Comparison of ENCODE assay signal across 8 cellular contexts in the genomic region with DNA sequence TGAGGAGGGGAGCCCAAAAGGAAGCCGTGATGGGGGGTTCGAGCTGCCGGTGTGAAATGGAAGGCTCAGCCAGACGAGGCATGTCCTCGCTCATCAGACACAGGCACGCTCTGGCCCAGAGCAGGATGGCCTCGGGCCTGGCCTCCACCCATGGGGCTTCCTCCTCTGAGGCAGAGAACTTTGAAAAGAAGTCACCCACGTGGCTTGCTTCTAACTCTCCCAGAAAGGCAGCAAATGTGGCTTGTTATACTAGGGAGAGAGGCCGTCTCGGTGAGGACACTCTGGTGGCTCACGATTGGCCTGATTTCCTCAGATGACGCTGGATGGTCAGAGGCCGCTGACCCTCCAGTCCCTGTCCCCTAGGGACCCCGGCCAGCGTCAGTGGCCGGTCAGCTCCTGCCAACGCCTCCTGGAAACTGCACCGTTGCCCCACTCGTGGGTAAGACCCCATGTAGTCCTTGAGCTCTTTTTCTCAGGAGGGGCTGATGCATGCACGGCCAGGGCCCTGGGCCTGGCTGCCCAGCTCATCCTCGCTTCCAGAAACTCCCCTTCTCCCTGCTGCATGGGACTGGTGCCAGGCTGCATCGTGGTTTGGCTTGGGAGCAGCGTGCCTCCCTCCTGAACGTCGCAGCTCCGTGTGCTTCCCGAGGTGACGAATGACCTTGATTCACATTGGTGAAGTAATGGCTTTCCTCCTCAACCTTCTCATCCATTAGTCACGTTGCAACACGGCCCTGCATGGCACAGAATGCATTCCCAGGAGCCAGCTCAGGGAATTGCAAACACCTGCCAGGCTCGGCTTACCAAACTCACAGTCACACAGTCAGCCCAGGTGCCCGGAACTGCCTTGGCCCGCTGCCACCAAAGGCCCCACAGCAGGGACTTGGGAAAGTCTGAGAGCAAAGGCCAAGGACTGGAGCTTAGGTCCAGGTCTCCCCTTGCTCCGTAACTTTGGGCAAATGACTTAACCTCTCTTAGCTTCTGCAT. TPM values are rescaled to one million over a fixed set of nuclear protein-coding genes. Genes with fewer than 3 reads are reported as not detected.
DNase-seq lines count a peak whose midpoint lies in the region; ATAC-seq and TF ChIP-seq lines count a peak whose summit lies in the region.

No MANE protein-coding gene starts in this region.

- H2AFZ ChIP-seq in HCT116 (ENCODE audit: low read depth, low read length, poor library complexity, severe bottlenecking) (no peak overlapping the region), H9 (ENCODE audit: low read length) (no peak overlapping the region)

- WGBS in H9 (ENCODE audit: extremely low coverage, insufficient read length, low lambda C conversion rate), result no CpG with 5 or more reads among the region's 34 CpGs

- no peak overlapping the region for H2BK15ac ChIP-seq in H9 (ENCODE audit: low read depth, low read length)

- no peak overlapping the region for H3T11ph ChIP-seq in H9 (ENCODE audit: low read length)

- H2BK20ac ChIP-seq in H9 (ENCODE audit: low read depth, low read length, poor library complexity, severe bottlenecking), result no peak overlapping the region

- H3K27me3 ChIP-seq in HCT116 (ENCODE audit: insufficient read depth, low read length), result peaks cover 17% of the 10 kb centered on the region; the same call in 1 of the 2 replicates
- H3K27me3 ChIP-seq in Peyer's patch, result no peaks in the 10 kb centered on the region
- no peaks in the 10 kb centered on the region for H3K27me3 ChIP-seq in foreskin keratinocyte
- no peaks in the 10 kb centered on the region for H3K27me3 ChIP-seq in skeletal muscle tissue (ENCODE audit: control insufficient read depth in 3 of 3, insufficient read depth in 3 of 3, low read length in 3 of 3)
- no peaks in the 10 kb centered on the region for H3K27me3 ChIP-seq in H9 (ENCODE audit: insufficient read depth, low read length)

- H3K23me2 ChIP-seq in H9 (ENCODE audit: insufficient read length, low read depth, low read length, poor library complexity, severe bottlenecking), result no peaks in the 10 kb centered on the region

- no peak overlapping the region for H4K91ac ChIP-seq in H9 (ENCODE audit: insufficient read length, low read depth, low read length)

- H3K27ac ChIP-seq in HCT116 (ENCODE audit: low read depth, low read length) (no peak overlapping the region), Peyer's patch (peak overlapping the region in 3 of 4 donors; percentile 74 to 95 (median 87)), foreskin keratinocyte (peak overlapping the region; percentile 98), skeletal muscle tissue (ENCODE audit: low read depth, low read length) (peak overlapping the region; percentile 79), H9 (ENCODE audit: insufficient read length, low read depth, low read length) (no peak overlapping the region)

- intact Hi-C loops in HCT116 (cut with micrococcal nuclease), result loop anchor here (5.0 to 10.0 kb wide), 2 partner anchors 53 to 195 kb away; no protein-coding TSS in a partner anchor

- H3K4me3 Mint-ChIP-seq in stimulated activated effector memory CD8-positive, alpha-beta T cell treated with anti-CD3 and anti-CD28 coated beads, Interleukin-12 subunit alpha, Interleukin-12 subunit beta, amount 100 ng/mL, for 72 hours, result no peak overlapping the region
- no peak overlapping the region for H3K4me3 Mint-ChIP-seq in H9

- H4K20me1 ChIP-seq in HCT116 (ENCODE audit: insufficient read depth) (no peaks in the 10 kb centered on the region), H9 (ENCODE audit: control insufficient read depth, insufficient read depth, insufficient read length) (no peaks in the 10 kb centered on the region)

- H3K27ac Mint-ChIP-seq in stimulated activated effector memory CD8-positive, alpha-beta T cell treated with anti-CD3 and anti-CD28 coated beads, Interleukin-12 subunit alpha, Interleukin-12 subunit beta, amount 100 ng/mL, for 72 hours, result no peak overlapping the region
- peak overlapping the region in 1 of 3 experiments; percentile 72; a peak in 1 of 7 replicates for H3K27ac Mint-ChIP-seq in H9

- no peak overlapping the region; the same call in 1 of the 2 replicates for H3K14ac ChIP-seq in H9 (ENCODE audit: insufficient read depth, low read length)

- H3K79me1 ChIP-seq in H9 (ENCODE audit: insufficient read depth, low read depth, low read length, poor library complexity, severe bottlenecking), result no peaks in the 10 kb centered on the region

- H3K36me3 Mint-ChIP-seq in stimulated activated effector memory CD8-positive, alpha-beta T cell treated with anti-CD3 and anti-CD28 coated beads, Interleukin-12 subunit alpha, Interleukin-12 subunit beta, amount 100 ng/mL, for 72 hours, result peaks cover 5% of the 10 kb centered on the region
- no peaks in the 10 kb centered on the region for H3K36me3 Mint-ChIP-seq in H9 (ENCODE audit: insufficient read depth in 1 of 3, low read depth in 3 of 3)

- H3K27me3 Mint-ChIP-seq in H9 (ENCODE audit: low read depth), result no peaks in the 10 kb centered on the region

- no peak overlapping the region for H2BK120ac ChIP-seq in H9 (ENCODE audit: low read depth, low read length, poor library complexity, severe bottlenecking)

- ATAC-seq in HCT116 (no peak), foreskin keratinocyte (peak; percentile 47), GM18867 (IDR thresholded peaks at IDR 0.05; ENCODE audit: unreplicated experiment) (no peak)
- no peak for ATAC-seq in stimulated activated effector memory CD8-positive, alpha-beta T cell treated with anti-CD3 and anti-CD28 coated beads, Interleukin-12 subunit alpha, Interleukin-12 subunit beta, amount 100 ng/mL, for 72 hours

- no peak overlapping the region for H3K4me3 ChIP-seq in HCT116 (replicated peaks in 1 of 2; ENCODE audit: low read depth in 1 of 2, low read length in 2 of 2)
- peak overlapping the region in 1 of 4 donors; percentile 12 for H3K4me3 ChIP-seq in Peyer's patch
- peak overlapping the region in 1 of 3 donors; percentile 1 for H3K4me3 ChIP-seq in skeletal muscle tissue (ENCODE audit: low read length in 3 of 3)

- no peak overlapping the region for H2BK12ac ChIP-seq in H9 (ENCODE audit: insufficient read length, low read depth, low read length)

- TF ChIP-seq CTCF in HCT116 (IDR thresholded peaks at IDR 0.05 in 2 of 3, conservative IDR thresholded peaks at IDR 0.05 in 1 of 3; ENCODE audit: borderline replicate concordance in 1 of 3, insufficient read depth in 1 of 3, low read depth in 2 of 3, low read length in 2 of 3) (no peak), Peyer's patch (IDR thresholded peaks at IDR 0.05) (peak in 1 of 6 experiments; percentile 4), foreskin keratinocyte (conservative IDR thresholded peaks at IDR 0.05) (no peak), H9 (conservative IDR thresholded peaks at IDR 0.05) (no peak)

- H3K9me3 ChIP-seq in HCT116 (ENCODE audit: control insufficient read depth in 1 of 2, insufficient read depth in 1 of 2, low read depth in 1 of 2, low read length in 2 of 2) (no peaks in the 10 kb centered on the region), Peyer's patch (no peaks in the 10 kb centered on the region), skeletal muscle tissue (ENCODE audit: control insufficient read depth in 3 of 3, low read length in 3 of 3) (no peaks in the 10 kb centered on the region), H9 (ENCODE audit: control insufficient read depth, low read depth, low read length) (no peaks in the 10 kb centered on the region)

- no peak overlapping the region for H3K4ac ChIP-seq in H9 (ENCODE audit: low read depth, low read length)

- H3K23ac ChIP-seq in H9 (ENCODE audit: insufficient read length, low read depth, low read length), result no peak overlapping the region

- TF ChIP-seq POLR2A in HCT116 (IDR thresholded peaks at IDR 0.05; ENCODE audit: borderline replicate concordance, extremely low read depth, insufficient read depth, insufficient read length) (no peak), Peyer's patch (IDR thresholded peaks at IDR 0.05) (peak in 1 of 2 donors; percentile 27)

- no peak overlapping the region for H4K5ac ChIP-seq in H9 (ENCODE audit: insufficient read length, low read depth, low read length)

- no peak overlapping the region for H2AK5ac ChIP-seq in H9 (ENCODE audit: insufficient read length, low read length)

- H3K79me2 ChIP-seq in HCT116 (ENCODE audit: insufficient read depth, low read length) (no peaks in the 10 kb centered on the region), H9 (ENCODE audit: insufficient read depth, low read length) (no peaks in the 10 kb centered on the region)

- no peak overlapping the region for H2BK5ac ChIP-seq in H9 (ENCODE audit: insufficient read length, low read length)

- POLR2A ChIA-PET in HCT116 (lab: Charles Lee), result no interaction called here

- H3K4me1 ChIP-seq in HCT116 (ENCODE audit: control insufficient read depth in 1 of 2, insufficient read depth in 2 of 2, low read length in 2 of 2) (peaks cover 27 to 58% of the 10 kb centered on the region in 2 experiments), Peyer's patch (peaks cover 8 to 51% (median 23%) of the 10 kb centered on the region in 4 donors), foreskin keratinocyte (peaks cover 46% of the 10 kb centered on the region), skeletal muscle tissue (ENCODE audit: control insufficient read depth in 3 of 3, insufficient read depth in 3 of 3, low read length in 3 of 3) (peaks cover 49 to 58% (median 58%) of the 10 kb centered on the region in 3 donors), H9 (ENCODE audit: insufficient read depth, low read length) (no peaks in the 10 kb centered on the region)

- H3K36me3 ChIP-seq in HCT116 (ENCODE audit: control insufficient read depth in 1 of 2, insufficient read depth in 2 of 2, low read length in 2 of 2) (no peaks in the 10 kb centered on the region), Peyer's patch (no peaks in the 10 kb centered on the region), skeletal muscle tissue (ENCODE audit: control insufficient read depth in 3 of 3, insufficient read depth in 3 of 3, low read length in 3 of 3) (no peaks in the 10 kb centered on the region)

- H3K18ac ChIP-seq in H9 (ENCODE audit: insufficient read length, low read depth, low read length), result no peak overlapping the region

- BruUV-seq in HCT116 (replicated peaks; lab: Mats Ljungman, UMichigan), result no TSS peak

- no peak for DNase-seq in HCT116 (ENCODE audit: low read depth, low spot score)
- DNase-seq in Peyer's patch, result peak in 2 of 3 donors; percentile 86 to 87
- peak; percentile 98 to 99 for DNase-seq in foreskin keratinocyte
- no peak for DNase-seq in putamen (ENCODE audit: low spot score)
- no peak for DNase-seq in stimulated activated effector memory CD8-positive, alpha-beta T cell treated with anti-CD3 and anti-CD28 coated beads, Interleukin-12 subunit alpha, Interleukin-12 subunit beta, amount 100 ng/mL, for 72 hours (ENCODE audit: low spot score in 2 of 2)
- no peak for DNase-seq in H9

- TF ChIP-seq RAD21 in HCT116 (IDR thresholded peaks at IDR 0.05; ENCODE audit: low read depth), result no peak

- H3K9me3 Mint-ChIP-seq in stimulated activated effector memory CD8-positive, alpha-beta T cell treated with anti-CD3 and anti-CD28 coated beads, Interleukin-12 subunit alpha, Interleukin-12 subunit beta, amount 100 ng/mL, for 72 hours, result no peaks in the 10 kb centered on the region
- no peaks in the 10 kb centered on the region for H3K9me3 Mint-ChIP-seq in H9

- H3K9ac ChIP-seq in HCT116 (ENCODE audit: low read length) (no peak overlapping the region), skeletal muscle tissue (ENCODE audit: low read depth in 1 of 3, low read length in 3 of 3) (peak overlapping the region; percentile 14 to 68 (median 32)), H9 (ENCODE audit: extremely low read depth, insufficient read length, low read length) (no peak overlapping the region)

- CTCF ChIA-PET in HCT116 (lab: Charles Lee), result no interaction called here

- peaks cover 27% of the 10 kb centered on the region for H3K4me1 Mint-ChIP-seq in stimulated activated effector memory CD8-positive, alpha-beta T cell treated with anti-CD3 and anti-CD28 coated beads, Interleukin-12 subunit alpha, Interleukin-12 subunit beta, amount 100 ng/mL, for 72 hours
- H3K4me1 Mint-ChIP-seq in H9, result peaks cover 19 to 21% of the 10 kb centered on the region in 2 experiments

- RAD21 ChIA-PET in HCT116 (lab: Charles Lee; ENCODE audit: low non-redundant PET in 1 of 2, low total read pairs in 2 of 2, uncharacterized antibody in 2 of 2, unreplicated experiment in 2 of 2), result no interaction called here

- H3K56ac ChIP-seq in H9 (ENCODE audit: insufficient read length, low read depth, low read length), result no peak overlapping the region

- H3K9me2 ChIP-seq in HCT116 (ENCODE audit: insufficient read depth), result no peaks in the 10 kb centered on the region

- H4K8ac ChIP-seq in H9 (replicated peaks; ENCODE audit: insufficient read length, low read depth, low read length), result no peak overlapping the region

- H3K4me2 ChIP-seq in HCT116 (ENCODE audit: low read length), result peak overlapping the region; percentile 18
- H3K4me2 ChIP-seq in H9 (ENCODE audit: insufficient read depth, insufficient read length, low read length), result no peak overlapping the region

RNA-seq across cellular contexts. Expression of gene TOMM20, which starts 58.8 kb away (rescaled TPM):
- total RNA-seq in HCT116 (2021; ENCODE audit: unreplicated experiment) (184 TPM), Peyer's patch (10 to 100 TPM; 38.0 to 44.3 (median 42.8) TPM), foreskin keratinocyte (84.7 and 90.6 TPM in 2 replicates), skeletal muscle tissue (67.8 TPM), H9 (2021) (191 and 197 TPM in 2 replicates)
- polyA plus RNA-seq in HCT116 (2012), result 165 and 166 TPM in 2 replicates
- 91.0 and 95.9 TPM in 2 replicates for polyA plus RNA-seq in foreskin keratinocyte

Comparison
In these comparisons a context has a peak if more than half of its experiments do, and no peak if none do; other contexts are left out.
1. DNase-seq: peak in Peyer's patch (2 of 3) and foreskin keratinocyte (2 of 2); none in HCT116 (single experiment), putamen (single experiment), stimulated activated effector memory CD8-positive, alpha-beta T cell treated with anti-CD3 and anti-CD28 coated beads, Interleukin-12 subunit alpha, Interleukin-12 subunit beta, amount 100 ng/mL, for 72 hours (0 of 2) and H9 (single experiment).
2. H3K27ac ChIP-seq: peak in Peyer's patch (3 of 4), foreskin keratinocyte (single experiment) and skeletal muscle tissue (single experiment); none in HCT116 (single experiment) and H9 (single experiment).
3. H3K9ac ChIP-seq: peak in skeletal muscle tissue (3 of 3); none in HCT116 (single experiment) and H9 (single experiment).